20 cellular contexts compared by ENCODE assay signal in genomic region chr1:230698130-230698529, GRCh38. TPM values are rescaled to one million over a fixed set of nuclear protein-coding genes. Genes with fewer than 3 reads are reported as not detected.
"Had no signal": no experiment of that assay in that cellular context is flagged by ENCODE, and none has a peak within 500 bp of the region (broad histone marks: within the 10 kb centered on the region; RNA-seq: fewer than 3 reads in every experiment).

No MANE protein-coding gene starts in this region.

- H3K27ac Mint-ChIP-seq: activated naive CD8-positive, alpha-beta T cell treated with anti-CD3 and anti-CD28 coated beads for 36 hours; stimulated activated naive B cell treated with anti-CD40 and anti-IgM and Interleukin-4, amounts not matched to agents 10 μg/mL and 1 μg/mL and 100 μg/mL, for 72 hours had no signal

- H3K4me1 Mint-ChIP-seq: activated naive CD8-positive, alpha-beta T cell treated with anti-CD3 and anti-CD28 coated beads for 36 hours; stimulated activated naive B cell treated with anti-CD40 and anti-IgM and Interleukin-4, amounts not matched to agents 10 μg/mL and 1 μg/mL and 100 μg/mL, for 72 hours had no signal

- H3K9ac ChIP-seq: parathyroid adenoma had no signal

- H3K4me1 ChIP-seq: thyroid gland, uterus had no signal

- H3K4me3 Mint-ChIP-seq: activated naive CD8-positive, alpha-beta T cell treated with anti-CD3 and anti-CD28 coated beads for 36 hours; brain; central memory CD8-positive, alpha-beta T cell; stimulated activated naive B cell treated with anti-CD40 and anti-IgM and Interleukin-4, amounts not matched to agents 10 μg/mL and 1 μg/mL and 100 μg/mL, for 72 hours had no signal

- DNase-seq: activated CD4-positive, alpha-beta T cell treated with anti-CD3 and anti-CD28 coated beads for 48 hours; activated CD8-positive, alpha-beta memory T cell treated with anti-CD3 and anti-CD28 coated beads for 24 hours; activated gamma-delta T cell treated with Interleukin-2 at 50 U/mL for 16 hours; activated naive CD8-positive, alpha-beta T cell treated with anti-CD3 and anti-CD28 coated beads for 36 hours; cortex of kidney; effector CD4-positive, alpha-beta T cell; foreskin melanocyte; head of caudate nucleus; left cardiac atrium; midbrain; retina; stimulated activated naive B cell treated with anti-CD40 and anti-IgM and Interleukin-4, amounts not matched to agents 10 μg/mL and 1 μg/mL and 100 μg/mL, for 72 hours; thyroid gland; uterus had no signal

- H3K27ac ChIP-seq: parathyroid adenoma, thyroid gland, uterus had no signal

- H3K9me3 Mint-ChIP-seq: activated naive CD8-positive, alpha-beta T cell treated with anti-CD3 and anti-CD28 coated beads for 36 hours; brain; central memory CD8-positive, alpha-beta T cell; stimulated activated naive B cell treated with anti-CD40 and anti-IgM and Interleukin-4, amounts not matched to agents 10 μg/mL and 1 μg/mL and 100 μg/mL, for 72 hours had no signal

- H3K79me2 ChIP-seq: parathyroid adenoma had no signal

- H3K4me3 ChIP-seq: thyroid gland, uterus had no signal

- H3K27me3 ChIP-seq: thyroid gland, uterus had no signal

- H3K36me3 ChIP-seq: uterus had no signal

- H3K27me3 Mint-ChIP-seq: activated naive CD8-positive, alpha-beta T cell treated with anti-CD3 and anti-CD28 coated beads for 36 hours; central memory CD8-positive, alpha-beta T cell had no signal

- FAIRE-seq: endothelial cell of umbilical vein had no signal

- H3K36me3 Mint-ChIP-seq: activated naive CD8-positive, alpha-beta T cell treated with anti-CD3 and anti-CD28 coated beads for 36 hours had no signal

- H3K9me3 ChIP-seq: thyroid gland, uterus had no signal

- ATAC-seq: stimulated activated naive B cell treated with anti-CD40 and anti-IgM and Interleukin-4, amounts not matched to agents 10 μg/mL and 1 μg/mL and 100 μg/mL, for 72 hours had no signal

RNA-seq across cellular contexts. Expression of gene AGT, which starts 15.8 kb away (rescaled TPM):
- total RNA-seq: activated naive CD8-positive, alpha-beta T cell treated with anti-CD3 and anti-CD28 coated beads for 36 hours; endothelial cell of umbilical vein; lung microvascular endothelial cell; T-helper 1 cell treated with Interleukin-12 subunit alpha and Interleukin-12 subunit beta and Interleukin-4 antibody, amounts not matched to agents 30 ng/mL and 1 ng/mL, for 36 hours had no signal
- polyA plus RNA-seq: endothelial cell of umbilical vein had no signal

RNA-seq across cellular contexts. Expression of gene CAPN9, which starts 49.1 kb away (rescaled TPM):
- total RNA-seq: activated naive CD8-positive, alpha-beta T cell treated with anti-CD3 and anti-CD28 coated beads for 36 hours; endothelial cell of umbilical vein; lung microvascular endothelial cell; T-helper 1 cell treated with Interleukin-12 subunit alpha and Interleukin-12 subunit beta and Interleukin-4 antibody, amounts not matched to agents 30 ng/mL and 1 ng/mL, for 36 hours; thyroid gland had no signal
- polyA plus RNA-seq: endothelial cell of umbilical vein had no signal
